ENCODE assay signal across 13 cellular contexts in genomic region chr2:62708751-62709150, GRCh38. TPM values are rescaled to one million over a fixed set of nuclear protein-coding genes. Genes with fewer than 3 reads are reported as not detected.
DNase-seq lines count a peak whose midpoint lies in the region; ATAC-seq and TF ChIP-seq lines count a peak whose summit lies in the region.
"Had no signal": no experiment of that assay in that cellular context is flagged by ENCODE, and none has a peak within 500 bp of the region (broad histone marks: within the 10 kb centered on the region; RNA-seq: fewer than 3 reads in every experiment).

No MANE protein-coding gene starts in this region.

- H3K4me1 ChIP-seq in smooth muscle cell (ENCODE audit: low read depth): peaks cover 33% of the 10 kb centered on the region
- no peaks in the 10 kb centered on the region for H3K4me1 ChIP-seq in prostate gland (replicated peaks)
- H3K4me1 ChIP-seq in H9 (ENCODE audit: insufficient read depth, low read length): no peaks in the 10 kb centered on the region; the same call in 1 of the 2 replicates

- no peak for TF ChIP-seq POLR2A in prostate gland (IDR thresholded peaks at IDR 0.05)

- CTCF ChIA-PET in WTC11 (lab: Charles Lee): no interaction called here

- no peak overlapping the region for H4K5ac ChIP-seq in H9 (ENCODE audit: insufficient read length, low read depth, low read length)

- no peak overlapping the region for H3K18ac ChIP-seq in H9 (ENCODE audit: insufficient read length, low read depth, low read length)

- intact Hi-C loops in prostate gland (cut with DNase I): loop anchor here (5.0 kb wide), 4 partner anchors 46 to 511 kb away; partner anchors contain the start of gene B3GNT2

- H3K79me1 ChIP-seq in H9 (ENCODE audit: insufficient read depth, low read depth, low read length, poor library complexity, severe bottlenecking): peaks cover 6% of the 10 kb centered on the region

- H3K23ac ChIP-seq in H9 (ENCODE audit: insufficient read length, low read depth, low read length): no peak overlapping the region

- no peak for TF ChIP-seq CTCF in WTC11 (IDR thresholded peaks at IDR 0.05)
- TF ChIP-seq CTCF in glutamatergic neuron (IDR thresholded peaks at IDR 0.05; ENCODE audit: partially characterized antibody, unreplicated experiment): no peak
- no peak for TF ChIP-seq CTCF in smooth muscle cell (IDR thresholded peaks at IDR 0.05; ENCODE audit: borderline replicate concordance, insufficient read depth, poor library complexity, severe bottlenecking)
- no peak for TF ChIP-seq CTCF in osteocyte (IDR thresholded peaks at IDR 0.05)
- no peak for TF ChIP-seq CTCF in prostate gland (IDR thresholded peaks at IDR 0.05)
- TF ChIP-seq CTCF in H9 (conservative IDR thresholded peaks at IDR 0.05): no peak

- H3K36me3 ChIP-seq in smooth muscle cell (ENCODE audit: low read depth): peaks cover 3% of the 10 kb centered on the region
- H3K36me3 ChIP-seq in prostate gland: no peaks in the 10 kb centered on the region

- H4K91ac ChIP-seq in H9 (ENCODE audit: insufficient read length, low read depth, low read length): no peak overlapping the region

- no peak overlapping the region for H3K14ac ChIP-seq in H9 (ENCODE audit: insufficient read depth, low read length)

- no peak overlapping the region for H3T11ph ChIP-seq in H9 (ENCODE audit: low read length)

- peak overlapping the region; percentile 26; the same call in 1 of the 2 replicates for H3K4me3 ChIP-seq in GM08714 (ENCODE audit: low read length)
- no peak overlapping the region for H3K4me3 ChIP-seq in smooth muscle cell
- no peak overlapping the region for H3K4me3 ChIP-seq in prostate gland
- H3K4me3 ChIP-seq: SK-N-MC had no signal

- H2BK120ac ChIP-seq in H9 (ENCODE audit: low read depth, low read length, poor library complexity, severe bottlenecking): no peak overlapping the region

- H3K4me2 ChIP-seq in smooth muscle cell (peak overlapping the region; percentile 93), H9 (ENCODE audit: insufficient read depth, insufficient read length, low read length) (no peak overlapping the region)

- no peaks in the 10 kb centered on the region for H3K9me3 ChIP-seq in smooth muscle cell (replicated peaks; ENCODE audit: low read depth)
- H3K9me3 ChIP-seq in prostate gland: no peaks in the 10 kb centered on the region
- no peaks in the 10 kb centered on the region for H3K9me3 ChIP-seq in H9 (ENCODE audit: control insufficient read depth, low read depth, low read length)

- H3K4me3 Mint-ChIP-seq in WTC11: peak overlapping the region; percentile 5
- H3K4me3 Mint-ChIP-seq in glutamatergic neuron (ENCODE audit: unreplicated experiment): peak overlapping the region; percentile 19
- no peak overlapping the region for H3K4me3 Mint-ChIP-seq in osteocyte (ENCODE audit: unreplicated experiment)
- H3K4me3 Mint-ChIP-seq in H9: peak overlapping the region in 1 of 2 experiments; percentile 12; a peak in 3 of 5 replicates

- no peak overlapping the region for H4K8ac ChIP-seq in H9 (replicated peaks; ENCODE audit: insufficient read length, low read depth, low read length)

- H3K27ac ChIP-seq in smooth muscle cell (ENCODE audit: low read depth): no peak overlapping the region
- no peak overlapping the region for H3K27ac ChIP-seq in prostate gland
- no peak overlapping the region for H3K27ac ChIP-seq in H9 (ENCODE audit: insufficient read length, low read depth, low read length)
- H3K27ac ChIP-seq: SK-N-MC had no signal

- H2BK5ac ChIP-seq in H9 (ENCODE audit: insufficient read length, low read length): no peak overlapping the region

- no peak overlapping the region for H3K4ac ChIP-seq in H9 (ENCODE audit: low read depth, low read length)

- peaks cover 8% of the 10 kb centered on the region for H3K36me3 Mint-ChIP-seq in WTC11
- H3K36me3 Mint-ChIP-seq in glutamatergic neuron (ENCODE audit: unreplicated experiment): peaks cover 4% of the 10 kb centered on the region
- peaks cover 9% of the 10 kb centered on the region for H3K36me3 Mint-ChIP-seq in osteocyte (ENCODE audit: unreplicated experiment)
- H3K36me3 Mint-ChIP-seq in H9 (ENCODE audit: insufficient read depth in 1 of 3, low read depth in 3 of 3): peaks cover 5 to 10% (median 9%) of the 10 kb centered on the region in 3 experiments

- H3K27me3 ChIP-seq in smooth muscle cell (ENCODE audit: low read depth) (no peaks in the 10 kb centered on the region), prostate gland (replicated peaks; ENCODE audit: insufficient read depth) (no peaks in the 10 kb centered on the region), H9 (ENCODE audit: insufficient read depth, low read length) (no peaks in the 10 kb centered on the region)

- H3K23me2 ChIP-seq in H9 (ENCODE audit: insufficient read length, low read depth, low read length, poor library complexity, severe bottlenecking): peaks cover 7% of the 10 kb centered on the region

- POLR2A ChIA-PET in WTC11 (lab: Charles Lee): no interaction called here

- no peak overlapping the region; the same call in 1 of the 2 replicates for H3K27ac Mint-ChIP-seq in WTC11
- no peak overlapping the region for H3K27ac Mint-ChIP-seq in glutamatergic neuron (ENCODE audit: unreplicated experiment)
- H3K27ac Mint-ChIP-seq in osteocyte (ENCODE audit: unreplicated experiment): no peak overlapping the region
- no peak overlapping the region for H3K27ac Mint-ChIP-seq in H9
- H3K27ac Mint-ChIP-seq: activated naive CD8-positive, alpha-beta T cell had no signal

- DNase-seq in WTC11 (ENCODE audit: low spot score): no peak
- no peak for DNase-seq in glutamatergic neuron
- DNase-seq in smooth muscle cell (lab: John Stamatoyannopoulos, UW; ENCODE audit: unreplicated experiment): no peak
- DNase-seq in osteocyte (ENCODE audit: extremely low spot score, unreplicated experiment): no peak
- DNase-seq in GDM1 (lab: John Stamatoyannopoulos, UW): no peak
- DNase-seq in prostate gland (ENCODE audit: low spot score): no peak
- DNase-seq in H9: no peak
- DNase-seq: activated CD8-positive, alpha-beta memory T cell treated with anti-CD3 and anti-CD28 coated beads, Interleukin-2, amount 50 U/mL, for 4 hours; NCI-H2081 treated with DMSO at 0.1 percent for 48 hours; substantia nigra had no signal

- H2AFZ ChIP-seq in smooth muscle cell (ENCODE audit: low read depth) (no peak overlapping the region), H9 (ENCODE audit: low read length) (no peak overlapping the region)

- H3F3A ChIP-seq in smooth muscle cell (ENCODE audit: low read depth): peaks cover 5% of the 10 kb centered on the region

- no peak for ATAC-seq in WTC11

- no peak overlapping the region for H3K56ac ChIP-seq in H9 (ENCODE audit: insufficient read length, low read depth, low read length)

- H3K9ac ChIP-seq in smooth muscle cell (ENCODE audit: low read depth): no peak overlapping the region
- H3K9ac ChIP-seq in H9 (ENCODE audit: extremely low read depth, insufficient read length, low read length): no peak overlapping the region

- no peak overlapping the region for H2BK12ac ChIP-seq in H9 (ENCODE audit: insufficient read length, low read depth, low read length)

- H3K9me3 Mint-ChIP-seq in WTC11 (no peaks in the 10 kb centered on the region), glutamatergic neuron (ENCODE audit: unreplicated experiment) (peaks cover 6% of the 10 kb centered on the region), osteocyte (ENCODE audit: unreplicated experiment) (no peaks in the 10 kb centered on the region), H9 (no peaks in the 10 kb centered on the region)

- peaks cover 28% of the 10 kb centered on the region for H3K4me1 Mint-ChIP-seq in WTC11
- peaks cover 12% of the 10 kb centered on the region for H3K4me1 Mint-ChIP-seq in glutamatergic neuron (ENCODE audit: low read depth, unreplicated experiment)
- H3K4me1 Mint-ChIP-seq in osteocyte (ENCODE audit: unreplicated experiment): peaks cover 37% of the 10 kb centered on the region
- peaks cover 28 to 29% of the 10 kb centered on the region in 2 experiments for H3K4me1 Mint-ChIP-seq in H9

- no peak overlapping the region for H2BK20ac ChIP-seq in H9 (ENCODE audit: low read depth, low read length, poor library complexity, severe bottlenecking)

- no peaks in the 10 kb centered on the region for H3K27me3 Mint-ChIP-seq in WTC11 (ENCODE audit: low read depth)
- peaks cover 3% of the 10 kb centered on the region for H3K27me3 Mint-ChIP-seq in glutamatergic neuron (ENCODE audit: unreplicated experiment)
- no peaks in the 10 kb centered on the region for H3K27me3 Mint-ChIP-seq in osteocyte (ENCODE audit: unreplicated experiment)
- no peaks in the 10 kb centered on the region for H3K27me3 Mint-ChIP-seq in H9 (ENCODE audit: low read depth)
- H3K27me3 Mint-ChIP-seq: activated naive CD8-positive, alpha-beta T cell had no signal

- WGBS in smooth muscle cell (ENCODE audit: low lambda C conversion rate): 100% methylated on average over 1 of the region's 1 CpG
- WGBS in prostate gland: 88% methylated on average over 1 of the region's 1 CpG
- no CpG with 5 or more reads among the region's 1 CpG for WGBS in H9 (ENCODE audit: extremely low coverage, insufficient read length, low lambda C conversion rate)

- H2AK5ac ChIP-seq in H9 (ENCODE audit: insufficient read length, low read length): no peak overlapping the region

- H4K20me1 ChIP-seq in smooth muscle cell (ENCODE audit: low read depth) (peaks cover 24% of the 10 kb centered on the region), H9 (ENCODE audit: control insufficient read depth, insufficient read depth, insufficient read length) (no peaks in the 10 kb centered on the region)

- no peak overlapping the region for H2BK15ac ChIP-seq in H9 (ENCODE audit: low read depth, low read length)

- peaks cover 70% of the 10 kb centered on the region for H3K79me2 ChIP-seq in smooth muscle cell (ENCODE audit: low read depth)
- H3K79me2 ChIP-seq in H9 (ENCODE audit: insufficient read depth, low read length): peaks cover 14% of the 10 kb centered on the region; the same call in 1 of the 2 replicates

TF ChIP-seq in WTC11, 78 proteins besides CTCF, POLR2A, EP300 and RAD21 (continues in another document):
- TF ChIP-seq KAT7 (CRISPR knock-in tag; IDR thresholded peaks at IDR 0.05; ENCODE audit: borderline replicate concordance) (no peak), ETV6 (CRISPR knock-in tag; IDR thresholded peaks at IDR 0.05) (no peak), CREM (CRISPR knock-in tag; IDR thresholded peaks at IDR 0.05) (no peak), ATF1 (CRISPR knock-in tag; IDR thresholded peaks at IDR 0.05) (no peak), ZNF416 (CRISPR knock-in tag; IDR thresholded peaks at IDR 0.05) (no peak)

RNA-seq across cellular contexts. Expression of gene EHBP1, which starts 3.2 kb away (rescaled TPM):
- total RNA-seq in WTC11 (2021): 30.9 to 36.4 TPM (median 35.3 TPM) in 3 replicates
- 63.4 TPM for total RNA-seq in glutamatergic neuron (ENCODE audit: unreplicated experiment)
- 45.9 and 55.7 TPM in 2 replicates for total RNA-seq in smooth muscle cell
- polyA plus RNA-seq in smooth muscle cell: 9.3 and 13.1 TPM in 2 replicates
- 41.9 and 46.5 TPM in 2 replicates for total RNA-seq in osteocyte
- 10 to 100 TPM; 26.5 to 30.3 TPM for total RNA-seq in prostate gland
- 32.4 and 35.6 TPM in 2 replicates for total RNA-seq in H9 (2021)
